In the genomic region with DNA sequence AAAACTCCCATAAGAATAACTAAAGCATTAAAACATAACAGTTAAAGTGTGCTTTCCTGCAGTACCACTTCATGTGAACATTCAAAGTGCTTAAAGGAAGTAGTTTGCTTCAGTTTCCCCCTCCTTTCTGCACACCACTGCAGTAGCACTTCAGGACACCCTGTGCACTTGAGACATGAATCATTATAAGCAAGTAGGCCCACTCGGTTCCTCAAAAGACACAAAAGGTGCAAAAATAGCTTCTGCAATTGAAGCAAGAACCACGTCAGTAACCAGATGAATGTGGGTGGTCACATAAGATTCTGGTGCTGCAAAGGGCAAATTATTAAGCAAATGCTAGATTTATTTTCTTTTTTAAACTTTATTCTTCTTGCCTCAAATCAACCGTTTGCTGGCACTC, we compare ENCODE assay signal across 8 cellular contexts.
A peak's percentile ranks its signal among the peaks of the same experiment; 100 is the strongest.
DNase-seq lines count a peak whose midpoint lies in the region; ATAC-seq, FAIRE-seq and TF ChIP-seq lines count a peak whose summit lies in the region.

No MANE protein-coding gene starts in this region.

- TF ChIP-seq POLR2A in GM12891 (IDR thresholded peaks at IDR 0.05; ENCODE audit: low read depth, low read length), result no peak
- no peak for TF ChIP-seq POLR2A in breast epithelium (IDR thresholded peaks at IDR 0.05)
- no peak for TF ChIP-seq POLR2A in transverse colon (IDR thresholded peaks at IDR 0.05)

- H3K4me1 Mint-ChIP-seq in effector memory CD8-positive, alpha-beta T cell (ENCODE audit: low read depth in 2 of 2), result peaks cover 23 to 61% of the 10 kb centered on the region in 2 donors
- no peaks in the 10 kb centered on the region for H3K4me1 Mint-ChIP-seq in mesothelial cell of epicardium

- DNase-seq in GM12891 (ENCODE audit: insufficient read length, low spot score), result peak; percentile 21
- no peak for DNase-seq in effector memory CD8-positive, alpha-beta T cell
- DNase-seq in breast epithelium (ENCODE audit: low spot score in 2 of 2), result no peak
- no peak for DNase-seq in HTR-8/SVneo (ENCODE audit: insufficient read length, low spot score)
- DNase-seq in mesothelial cell of epicardium (ENCODE audit: low spot score in 2 of 2, unreplicated experiment in 2 of 2), result no peak
- no peak for DNase-seq in transverse colon

- peaks cover 18% of the 10 kb centered on the region for H3K36me3 Mint-ChIP-seq in effector memory CD8-positive, alpha-beta T cell (ENCODE audit: insufficient read depth)
- H3K36me3 Mint-ChIP-seq in mesothelial cell of epicardium, result no peaks in the 10 kb centered on the region

- ATAC-seq in GM19438 (IDR thresholded peaks at IDR 0.05; ENCODE audit: low read depth, unreplicated experiment), result peak; percentile 75
- peak; percentile 95 for ATAC-seq in HG03196 (IDR thresholded peaks at IDR 0.05; ENCODE audit: unreplicated experiment)
- peak; percentile 56 for ATAC-seq in effector memory CD8-positive, alpha-beta T cell (replicated peaks)

- FAIRE-seq in GM12891 (lab: Jason Lieb, UNC) (peak; percentile 99), HTR-8/SVneo (lab: Jason Lieb, UNC) (no peak)

- no peaks in the 10 kb centered on the region for H3K27me3 Mint-ChIP-seq in effector memory CD8-positive, alpha-beta T cell
- H3K27me3 Mint-ChIP-seq in mesothelial cell of epicardium (ENCODE audit: low read depth), result no peaks in the 10 kb centered on the region

- no peak for TF ChIP-seq CTCF in breast epithelium (IDR thresholded peaks at IDR 0.05)
- no peak for TF ChIP-seq CTCF in mesothelial cell of epicardium (IDR thresholded peaks at IDR 0.05; ENCODE audit: unreplicated experiment)
- no peak for TF ChIP-seq CTCF in transverse colon (IDR thresholded peaks at IDR 0.05)

- 74 to 86% methylated on average over 3 of the region's 3 CpGs for WGBS in transverse colon (ENCODE audit: low coverage in 1 of 2), 2 donors

- peak overlapping the region in 1 of 2 donors; percentile 57 for H3K27ac Mint-ChIP-seq in effector memory CD8-positive, alpha-beta T cell
- no peak overlapping the region for H3K27ac Mint-ChIP-seq in mesothelial cell of epicardium

- no peaks in the 10 kb centered on the region for H3K9me3 Mint-ChIP-seq in effector memory CD8-positive, alpha-beta T cell
- no peaks in the 10 kb centered on the region for H3K9me3 Mint-ChIP-seq in mesothelial cell of epicardium

- no peaks in the 10 kb centered on the region for H3K36me3 ChIP-seq in breast epithelium
- no peaks in the 10 kb centered on the region for H3K36me3 ChIP-seq in transverse colon

- H3K4me1 ChIP-seq in breast epithelium (no peaks in the 10 kb centered on the region), transverse colon (peaks cover 0 to 3% (median 0%) of the 10 kb centered on the region in 4 donors)

- H3K4me3 ChIP-seq in breast epithelium (no peak overlapping the region), transverse colon (no peak overlapping the region)

- no peak for TF ChIP-seq EP300 in transverse colon (IDR thresholded peaks at IDR 0.05; ENCODE audit: low read depth)

- intact Hi-C loops in breast epithelium (cut with DNase I; ENCODE audit: low total_unique reads), result no loop called here
- intact Hi-C loops in transverse colon (cut with DNase I; ENCODE audit: low total_unique reads), result no loop called here

- in situ Hi-C loops in transverse colon (cut with MboI; ENCODE audit: low pct_ligation_motif_present in 1 of 4, low pct_unique_long_range_greater_than_20kb in 1 of 4, low sequenced_read_pairs in 3 of 4), result no loop called here

- H3K27me3 ChIP-seq in breast epithelium (no peaks in the 10 kb centered on the region), transverse colon (no peaks in the 10 kb centered on the region)

- no peaks in the 10 kb centered on the region for H3K9me3 ChIP-seq in breast epithelium
- no peaks in the 10 kb centered on the region for H3K9me3 ChIP-seq in transverse colon

- no peak overlapping the region for H3K4me3 Mint-ChIP-seq in effector memory CD8-positive, alpha-beta T cell
- no peak overlapping the region for H3K4me3 Mint-ChIP-seq in mesothelial cell of epicardium

- H3K27ac ChIP-seq in breast epithelium (no peak overlapping the region), transverse colon (no peak overlapping the region)

TF ChIP-seq in GM12891, 5 proteins besides CTCF, POLR2A, EP300 and RAD21:
- TF ChIP-seq PAX5 (IDR thresholded peaks at IDR 0.05; ENCODE audit: insufficient read depth, low read length, severe bottlenecking), result no peak
- peak; percentile 92 for TF ChIP-seq SPI1 (IDR thresholded peaks at IDR 0.05; ENCODE audit: low read depth, low read length)
- peak; percentile 21; the same call in 1 of the 2 replicates for TF ChIP-seq POU2F2 (IDR thresholded peaks at IDR 0.05; ENCODE audit: low read depth, low read length)
- no peak for TF ChIP-seq POLR2AphosphoS5 (IDR thresholded peaks at IDR 0.05; ENCODE audit: low read depth, low read length)
- TF ChIP-seq TAF1 (IDR thresholded peaks at IDR 0.05; ENCODE audit: low read depth, low read length), result no peak
